ENCODE assay signal across 1 cellular context in genomic region chr1:119712342-119713038, GRCh38.
TF ChIP-seq lines count a peak whose summit lies in the region.

No MANE protein-coding gene starts in this region.

TF ChIP-seq in GM12878, 131 proteins besides CTCF, POLR2A, EP300 and RAD21 (continued from another document):
- TF ChIP-seq ZBTB4 (CRISPR knock-in tag; IDR thresholded peaks at IDR 0.05) (no peak), PAX5 (IDR thresholded peaks at IDR 0.05; ENCODE audit: borderline replicate concordance, low read depth, low read length) (no peak), NRF1 (conservative IDR thresholded peaks at IDR 0.05; ENCODE audit: low read depth, low read length) (no peak), IKZF1 (conservative IDR thresholded peaks at IDR 0.05) (no peak), MAX (IDR thresholded peaks at IDR 0.05; ENCODE audit: low read depth, low read length) (no peak), POLR2AphosphoS5 (IDR thresholded peaks at IDR 0.05; ENCODE audit: low read length) (no peak), ZNF622 (IDR thresholded peaks at IDR 0.05) (no peak), RAD51 (IDR thresholded peaks at IDR 0.05) (no peak), RCOR1 (conservative IDR thresholded peaks at IDR 0.05; ENCODE audit: low read depth, low read length) (no peak), BCLAF1 (IDR thresholded peaks at IDR 0.05) (no peak), MYB (IDR thresholded peaks at IDR 0.05; ENCODE audit: borderline replicate concordance, low read depth, low read length) (no peak), PKNOX1 (IDR thresholded peaks at IDR 0.05) (no peak), BMI1 (IDR thresholded peaks at IDR 0.05; ENCODE audit: borderline replicate concordance) (no peak), BRCA1 (IDR thresholded peaks at IDR 0.05; ENCODE audit: low read depth, low read length) (no peak), MTA3 (IDR thresholded peaks at IDR 0.05; ENCODE audit: borderline replicate concordance, low read length) (no peak), RELB (IDR thresholded peaks at IDR 0.05; ENCODE audit: low read depth) (no peak), CHD2 (IDR thresholded peaks at IDR 0.05; ENCODE audit: borderline replicate concordance, low read depth, low read length) (no peak), SREBF1 (IDR thresholded peaks at IDR 0.05; ENCODE audit: low read length) (no peak)
TF ChIP-seq in GM12878: peak in this region for 0.
